17 cellular contexts compared by ENCODE assay signal in the genomic region with DNA sequence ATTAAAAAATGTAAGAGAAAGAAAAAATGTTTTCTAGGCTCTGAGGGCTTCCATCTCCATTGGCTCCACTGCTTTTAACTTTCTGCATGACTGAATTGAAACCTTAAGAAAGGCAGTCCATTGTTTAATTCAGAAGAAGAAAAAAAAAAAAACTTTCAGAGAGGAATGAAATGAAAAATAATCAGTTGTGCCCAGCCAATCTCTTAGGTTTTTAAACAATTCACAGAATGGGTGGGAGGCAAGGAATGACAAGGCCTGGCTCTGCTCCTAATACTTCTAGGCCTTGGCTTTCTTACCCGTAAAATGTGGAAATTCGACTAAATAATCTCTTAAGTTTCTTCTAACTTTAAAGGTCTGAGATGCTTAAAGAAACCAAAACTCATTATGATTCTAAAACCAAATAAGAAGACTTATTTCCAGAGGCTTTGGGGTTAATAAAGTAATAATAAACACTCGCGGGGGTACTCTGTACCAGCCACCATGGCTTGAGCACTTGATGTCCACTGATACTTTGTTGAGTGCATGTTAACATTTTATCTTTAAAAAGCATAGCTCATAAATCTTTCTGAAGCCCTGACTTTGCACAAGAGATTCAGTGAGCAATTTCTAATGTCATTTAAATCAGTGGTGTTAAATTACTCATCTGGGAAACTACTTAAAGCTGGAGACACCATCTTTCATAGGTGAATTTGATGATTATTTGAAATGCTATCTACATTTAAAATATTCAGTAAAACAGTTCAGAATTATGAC.
"Had no signal": no experiment of that assay in that cellular context is flagged by ENCODE, and none has a peak within 500 bp of the region (broad histone marks: within the 10 kb centered on the region; RNA-seq: fewer than 3 reads in every experiment).

No MANE protein-coding gene starts in this region.

- DNase-seq: activated naive CD4-positive, alpha-beta T cell; activated T-cell treated with anti-CD3 and anti-CD28 coated beads for 4 hours; aorta; foreskin fibroblast; immature natural killer cell; left cardiac atrium; psoas muscle; stimulated activated CD4-positive, alpha-beta T cell treated with anti-CD3 and anti-CD28 coated beads, Interleukin-1b, Interleukin-23, amount 100 ng/mL, for 48 hours; stimulated activated naive CD8-positive, alpha-beta T cell treated with anti-CD3 and anti-CD28 coated beads, Interleukin-15, amount 100 ng/mL, for 72 hours; SW 1271; upper lobe of left lung had no signal

- H3K4me3 ChIP-seq: cardiac muscle cell, lung, psoas muscle, upper lobe of left lung had no signal

- H3K4me3 Mint-ChIP-seq: immature natural killer cell; mesothelial cell of epicardium; stimulated activated naive CD8-positive, alpha-beta T cell treated with anti-CD3 and anti-CD28 coated beads, Interleukin-15, amount 100 ng/mL, for 72 hours; T-helper 2 cell treated with Interferon-gamma antibody and Interleukin-4, amounts not matched to agents 5 μg/mL and 100 μg/mL, for 36 hours had no signal

- H3K36me3 Mint-ChIP-seq: immature natural killer cell had no signal

- H3K27me3 Mint-ChIP-seq: stimulated activated naive CD8-positive, alpha-beta T cell treated with anti-CD3 and anti-CD28 coated beads, Interleukin-15, amount 100 ng/mL, for 72 hours had no signal

- H3K27ac ChIP-seq: cardiac muscle cell, psoas muscle, upper lobe of left lung had no signal

- H3K4me1 Mint-ChIP-seq: immature natural killer cell; stimulated activated naive CD8-positive, alpha-beta T cell treated with anti-CD3 and anti-CD28 coated beads, Interleukin-15, amount 100 ng/mL, for 72 hours had no signal

- H3K27ac Mint-ChIP-seq: immature natural killer cell; mesothelial cell of epicardium; stimulated activated naive CD8-positive, alpha-beta T cell treated with anti-CD3 and anti-CD28 coated beads, Interleukin-15, amount 100 ng/mL, for 72 hours; T-helper 2 cell treated with Interferon-gamma antibody and Interleukin-4, amounts not matched to agents 5 μg/mL and 100 μg/mL, for 36 hours had no signal

- H3K36me3 ChIP-seq: cardiac muscle cell, upper lobe of left lung had no signal

- H3K4me1 ChIP-seq: upper lobe of left lung had no signal

- ATAC-seq: activated CD4-positive, CD25-positive, alpha-beta regulatory T cell treated with anti-CD3 and anti-CD28 coated beads, Interleukin-2, amount 50 U/mL, for 24 hours; esophagus mucosa; psoas muscle; stimulated activated naive CD8-positive, alpha-beta T cell treated with anti-CD3 and anti-CD28 coated beads, Interleukin-15, amount 100 ng/mL, for 72 hours had no signal

- H3K27me3 ChIP-seq: cardiac muscle cell, upper lobe of left lung had no signal
